8 cellular contexts compared by ENCODE assay signal in the genomic region with DNA sequence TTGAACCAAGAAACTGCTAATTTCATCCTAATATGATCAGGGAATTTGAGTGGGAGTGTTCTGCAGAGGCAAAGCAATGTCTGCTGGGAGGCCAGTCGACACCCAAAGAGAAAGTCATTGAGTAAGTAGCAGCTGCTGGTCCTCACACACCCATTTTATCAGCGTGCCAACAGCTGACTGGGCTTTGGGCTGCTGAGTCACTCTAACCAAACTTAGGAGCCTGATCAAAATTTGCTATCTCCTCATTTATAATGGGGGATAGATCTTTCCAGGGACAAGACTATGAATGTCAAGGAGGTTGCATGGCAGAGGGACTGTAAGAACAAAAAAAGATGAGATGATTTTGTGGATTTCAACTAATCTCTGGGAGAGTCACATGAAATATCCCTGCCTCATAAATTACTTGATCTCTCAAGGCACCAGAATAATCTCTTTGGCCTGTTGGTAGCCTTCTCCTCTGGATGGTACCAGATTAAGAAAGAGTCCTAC. TPM values are rescaled to one million over a fixed set of nuclear protein-coding genes. Genes with fewer than 3 reads are reported as not detected.
DNase-seq lines count a peak whose midpoint lies in the region; ATAC-seq, FAIRE-seq and TF ChIP-seq lines count a peak whose summit lies in the region.

No MANE protein-coding gene starts in this region.

- intact Hi-C loops in A673 (cut with micrococcal nuclease; ENCODE audit: unreplicated experiment), result no loop called here
- intact Hi-C loops in dendritic cell treated with granulocyte-macrophage colony-stimulating factor and Interleukin-4, amounts not matched to agents 40 ng/mL and 50 ng/mL, for 4 days (cut with micrococcal nuclease), result no loop called here

- DNase-seq in A673 (ENCODE audit: low spot score), result peak; percentile 77
- DNase-seq in GM04503 (ENCODE audit: low read depth), result peak; percentile 57
- peak; percentile 67 to 76 for DNase-seq in SJSA1 (ENCODE audit: low read depth in 1 of 2, low spot score in 2 of 2)
- DNase-seq in lung microvascular endothelial cell (ENCODE audit: low read depth in 2 of 2), result peak; percentile 69 to 80
- DNase-seq in urothelium cell line (ENCODE audit: low spot score), result peak; percentile 85

- H3K27me3 ChIP-seq in A673 (replicated peaks; ENCODE audit: insufficient read depth, low read depth, low read length, poor library complexity), result no peaks in the 10 kb centered on the region
- H3K27me3 ChIP-seq in SJSA1 (replicated peaks), result no peaks in the 10 kb centered on the region

- ATAC-seq in HG03442 (IDR thresholded peaks at IDR 0.05; ENCODE audit: unreplicated experiment), result peak; percentile 30
- ATAC-seq in HG03457 (IDR thresholded peaks at IDR 0.05; ENCODE audit: unreplicated experiment), result no peak

- H3K9me3 ChIP-seq in A673 (ENCODE audit: low read depth, low read length, poor library complexity, severe bottlenecking) (no peaks in the 10 kb centered on the region), SJSA1 (replicated peaks) (no peaks in the 10 kb centered on the region)

- POLR2A ChIA-PET in A673 (lab: Charles Lee; ENCODE audit: low non-redundant PET), result no interaction called here

- TF ChIP-seq CTCF in A673 (conservative IDR thresholded peaks at IDR 0.05; ENCODE audit: low read depth, low read length), result no peak

- H3K27me3 Mint-ChIP-seq in dendritic cell treated with granulocyte-macrophage colony-stimulating factor and Interleukin-4, amounts not matched to agents 40 ng/mL and 50 ng/mL, for 4 days, result no peaks in the 10 kb centered on the region

- H3K4me1 Mint-ChIP-seq in dendritic cell treated with granulocyte-macrophage colony-stimulating factor and Interleukin-4, amounts not matched to agents 40 ng/mL and 50 ng/mL, for 4 days (ENCODE audit: low read depth), result peaks cover 73% of the 10 kb centered on the region

- H3K27ac Mint-ChIP-seq in dendritic cell treated with granulocyte-macrophage colony-stimulating factor and Interleukin-4, amounts not matched to agents 40 ng/mL and 50 ng/mL, for 4 days, result peak overlapping the region; percentile 68

- H3K36me3 ChIP-seq in A673 (ENCODE audit: insufficient read depth, low read length, poor library complexity, severe bottlenecking) (no peaks in the 10 kb centered on the region), SJSA1 (peaks cover 37% of the 10 kb centered on the region)

- BruUV-seq in A673 (replicated peaks; lab: Mats Ljungman, UMichigan), result TSS peak; percentile 5

- peaks cover 40% of the 10 kb centered on the region for H3K36me3 Mint-ChIP-seq in dendritic cell treated with granulocyte-macrophage colony-stimulating factor and Interleukin-4, amounts not matched to agents 40 ng/mL and 50 ng/mL, for 4 days (ENCODE audit: low read depth)

- FAIRE-seq in urothelium cell line (lab: Jason Lieb, UNC), result no peak

- H3K4me3 Mint-ChIP-seq in dendritic cell treated with granulocyte-macrophage colony-stimulating factor and Interleukin-4, amounts not matched to agents 40 ng/mL and 50 ng/mL, for 4 days, result no peak overlapping the region

- peaks cover 26% of the 10 kb centered on the region for H3K4me1 ChIP-seq in A673 (ENCODE audit: insufficient read depth, low read length, poor library complexity, severe bottlenecking)
- peaks cover 72% of the 10 kb centered on the region for H3K4me1 ChIP-seq in SJSA1 (replicated peaks)

- CTCF ChIA-PET in A673 (lab: Charles Lee), result no interaction called here

- H3K27ac ChIP-seq in A673 (ENCODE audit: low read depth, low read length, poor library complexity, severe bottlenecking), result peak overlapping the region; percentile 45
- H3K27ac ChIP-seq in SJSA1, result peak overlapping the region; percentile 50

- H3K9me3 Mint-ChIP-seq in dendritic cell treated with granulocyte-macrophage colony-stimulating factor and Interleukin-4, amounts not matched to agents 40 ng/mL and 50 ng/mL, for 4 days, result no peaks in the 10 kb centered on the region

- H3K4me3 ChIP-seq in A673 (ENCODE audit: low read depth, low read length, poor library complexity, severe bottlenecking) (no peak overlapping the region), SJSA1 (no peak overlapping the region)

RNA-seq across cellular contexts. Expression of gene CPSF4L, which starts 32.9 kb away (rescaled TPM):
- total RNA-seq in A673 (2021), result 0.24 TPM in 1 of 2 replicates, not detected in the other
- total RNA-seq in SJSA1 (2014; rRNA removed; shearing (Covaris generic)), result 0.21 TPM in 1 of 2 replicates, not detected in the other
- not detected in 2 replicates for total RNA-seq in lung microvascular endothelial cell

RNA-seq across cellular contexts. Expression of gene COG1, which starts 35.9 kb away (rescaled TPM):
- 32.2 and 36.0 TPM in 2 replicates for total RNA-seq in A673 (2021)
- 20.2 and 29.3 TPM in 2 replicates for total RNA-seq in SJSA1 (2014; rRNA removed; shearing (Covaris generic))
- 9.2 and 16.1 TPM in 2 replicates for total RNA-seq in lung microvascular endothelial cell
